ENCODE assay signal across 1 cellular context in the genomic region with DNA sequence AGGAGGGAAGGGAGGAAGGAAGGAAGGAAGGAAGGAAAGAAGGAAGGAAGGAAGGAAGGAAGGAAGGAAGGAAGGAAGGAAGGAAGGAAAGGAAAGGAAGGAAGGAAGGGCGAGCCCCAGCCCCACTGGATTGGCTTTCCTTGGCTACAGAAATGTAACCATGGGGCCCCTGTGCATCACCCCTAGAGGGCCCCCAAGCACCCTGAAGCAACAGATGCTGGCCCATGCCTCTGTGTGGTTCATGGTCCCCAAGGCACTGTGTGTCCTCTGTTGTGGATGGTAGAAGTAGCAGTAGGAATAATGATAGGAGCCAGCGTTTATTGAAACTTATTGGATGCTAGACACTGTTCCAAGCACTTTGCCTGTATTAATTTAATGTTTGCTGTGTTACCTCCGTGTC.
TF ChIP-seq lines count a peak whose summit lies in the region.

No MANE protein-coding gene starts in this region.

TF ChIP-seq in SK-N-SH, 30 proteins besides CTCF, POLR2A, EP300 and RAD21 (continued from another document):
- no peak for TF ChIP-seq IRF3 (IDR thresholded peaks at IDR 0.05; ENCODE audit: low read depth, low read length)
- TF ChIP-seq SMC3 (IDR thresholded peaks at IDR 0.05; ENCODE audit: low read depth, low read length): no peak
- TF ChIP-seq, protein P1, sequence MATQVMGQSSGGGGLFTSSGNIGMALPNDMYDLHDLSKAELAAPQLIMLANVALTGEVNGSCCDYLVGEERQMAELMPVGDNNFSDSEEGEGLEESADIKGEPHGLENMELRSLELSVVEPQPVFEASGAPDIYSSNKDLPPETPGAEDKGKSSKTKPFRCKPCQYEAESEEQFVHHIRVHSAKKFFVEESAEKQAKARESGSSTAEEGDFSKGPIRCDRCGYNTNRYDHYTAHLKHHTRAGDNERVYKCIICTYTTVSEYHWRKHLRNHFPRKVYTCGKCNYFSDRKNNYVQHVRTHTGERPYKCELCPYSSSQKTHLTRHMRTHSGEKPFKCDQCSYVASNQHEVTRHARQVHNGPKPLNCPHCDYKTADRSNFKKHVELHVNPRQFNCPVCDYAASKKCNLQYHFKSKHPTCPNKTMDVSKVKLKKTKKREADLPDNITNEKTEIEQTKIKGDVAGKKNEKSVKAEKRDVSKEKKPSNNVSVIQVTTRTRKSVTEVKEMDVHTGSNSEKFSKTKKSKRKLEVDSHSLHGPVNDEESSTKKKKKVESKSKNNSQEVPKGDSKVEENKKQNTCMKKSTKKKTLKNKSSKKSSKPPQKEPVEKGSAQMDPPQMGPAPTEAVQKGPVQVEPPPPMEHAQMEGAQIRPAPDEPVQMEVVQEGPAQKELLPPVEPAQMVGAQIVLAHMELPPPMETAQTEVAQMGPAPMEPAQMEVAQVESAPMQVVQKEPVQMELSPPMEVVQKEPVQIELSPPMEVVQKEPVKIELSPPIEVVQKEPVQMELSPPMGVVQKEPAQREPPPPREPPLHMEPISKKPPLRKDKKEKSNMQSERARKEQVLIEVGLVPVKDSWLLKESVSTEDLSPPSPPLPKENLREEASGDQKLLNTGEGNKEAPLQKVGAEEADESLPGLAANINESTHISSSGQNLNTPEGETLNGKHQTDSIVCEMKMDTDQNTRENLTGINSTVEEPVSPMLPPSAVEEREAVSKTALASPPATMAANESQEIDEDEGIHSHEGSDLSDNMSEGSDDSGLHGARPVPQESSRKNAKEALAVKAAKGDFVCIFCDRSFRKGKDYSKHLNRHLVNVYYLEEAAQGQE (IDR thresholded peaks at IDR 0.05; ENCODE audit: low read depth, low read length): no peak
- no peak for TF ChIP-seq FOXM1 (IDR thresholded peaks at IDR 0.05; ENCODE audit: low read depth)
- no peak for TF ChIP-seq TEAD4 (IDR thresholded peaks at IDR 0.05; ENCODE audit: borderline replicate concordance, insufficient read depth)
- no peak for TF ChIP-seq ZBTB33 (IDR thresholded peaks at IDR 0.05; ENCODE audit: borderline replicate concordance, low read depth)
- TF ChIP-seq GABPA (IDR thresholded peaks at IDR 0.05; ENCODE audit: low read depth): no peak
- TF ChIP-seq ELF1 (IDR thresholded peaks at IDR 0.05): no peak
- TF ChIP-seq TCF12 (IDR thresholded peaks at IDR 0.05): no peak
- no peak for TF ChIP-seq EZH2phosphoT487 (IDR thresholded peaks at IDR 0.05; ENCODE audit: borderline replicate concordance, low read depth)
- no peak for TF ChIP-seq CHD2 (IDR thresholded peaks at IDR 0.05; ENCODE audit: low read length, partially characterized antibody)
- TF ChIP-seq USF1 (IDR thresholded peaks at IDR 0.05; ENCODE audit: borderline replicate concordance, low read depth): no peak
TF ChIP-seq in SK-N-SH: peak in this region for 0.
